ENCODE assay signal across 32 cellular contexts in genomic region chr11:126804363-126804762, GRCh38.
"Had no signal": no experiment of that assay in that cellular context is flagged by ENCODE, and none has a peak within 500 bp of the region (broad histone marks: within the 10 kb centered on the region; RNA-seq: fewer than 3 reads in every experiment).

No MANE protein-coding gene starts in this region.

- H3K4me2 ChIP-seq: PC-9, SK-N-SH had no signal

- H3K9ac ChIP-seq: SK-N-SH had no signal

- H3K4me3 ChIP-seq: K562, MG63, PC-9, SJSA1 had no signal

- H3K4me1 ChIP-seq: SJSA1 had no signal

- H3K9me3 ChIP-seq: MG63, SJSA1, SK-N-SH had no signal

- FAIRE-seq: K562 had no signal

- H3K27ac ChIP-seq: PC-9, SJSA1 had no signal

- H3K27me3 ChIP-seq: MG63, SJSA1 had no signal

- ATAC-seq: K562, Panc1 had no signal

- DNase-seq: Kasumi-1, KG1, MG63, NCI-H1048, NCI-H1092 treated with DMSO at 0.1 percent for 48 hours, NCI-H1105 treated with DMSO at 0.1 percent for 48 hours, NCI-H1436, NCI-H146, NCI-H1694, NCI-H187, NCI-H1930, NCI-H2029 treated with DMSO at 0.1 percent for 48 hours, NCI-H2081 treated with DMSO at 0.1 percent for 48 hours, NCI-H2107, NCI-H2171, NCI-H226, NCI-H446 treated with DMSO at 0.1 percent for 48 hours, NCI-H510A, NCI-H524, NCI-H526, NCI-H69, NCI-H748 treated with DMSO at 0.1 percent for 48 hours, NCI-H82, PC-9, Right ventricle myocardium superior, RPMI8226, SHP77 treated with DMSO at 0.1 percent for 48 hours, SK-N-SH, SW 1271 had no signal

- H2AFZ ChIP-seq: PC-9 had no signal

- H3K36me3 ChIP-seq: MG63, SJSA1 had no signal
